ENCODE assay signal across 2 cellular contexts in genomic region chr9:135384815-135385405, GRCh38.
TF ChIP-seq lines count a peak whose summit lies in the region.

No MANE protein-coding gene starts in this region.

TF ChIP-seq in K562, 482 proteins besides CTCF, POLR2A, EP300 and RAD21:
- TF ChIP-seq ARID1B (IDR thresholded peaks at IDR 0.05) (peak; percentile 42), TRIM24 (IDR thresholded peaks at IDR 0.05) (0 out of 4 replicates have a peak, but pooled peaks of 1 of the 2 experiments have one; percentile 24)

TF ChIP-seq in neural cell, 6 proteins besides CTCF, POLR2A, EP300 and RAD21:
- peak; percentile 99 for TF ChIP-seq REST (IDR thresholded peaks at IDR 0.05; ENCODE audit: borderline replicate concordance)
TF ChIP-seq in neural cell: peak in this region for 1; not testable (repeated sequence) for 5.
